ENCODE assay signal across 27 cellular contexts in the genomic region with DNA sequence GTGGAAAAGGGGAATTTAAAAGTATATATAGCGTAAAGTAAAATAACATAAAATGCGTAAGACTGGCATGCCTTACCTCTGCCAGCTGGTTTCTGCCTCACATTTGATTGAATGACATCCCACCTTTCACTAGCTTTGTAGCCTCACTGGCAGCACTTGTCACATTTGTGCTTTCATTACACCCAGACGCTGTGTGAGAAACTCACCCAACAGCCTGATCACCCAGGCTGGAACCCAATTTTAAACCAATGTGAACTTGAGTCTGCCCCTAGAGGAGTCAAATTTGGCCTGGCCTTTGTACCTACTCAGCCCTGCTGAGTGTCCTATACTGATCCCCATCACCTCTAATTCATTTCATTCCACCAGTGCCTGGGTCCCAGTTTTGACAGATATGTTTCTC. TPM values are rescaled to one million over a fixed set of nuclear protein-coding genes. Genes with fewer than 3 reads are reported as not detected.
"Had no signal": no experiment of that assay in that cellular context is flagged by ENCODE, and none has a peak within 500 bp of the region (broad histone marks: within the 10 kb centered on the region; RNA-seq: fewer than 3 reads in every experiment).

No MANE protein-coding gene starts in this region.

- H3K4me2 ChIP-seq: KMS-11, SK-N-SH had no signal

- H3K27me3 Mint-ChIP-seq: T-cell had no signal

- ATAC-seq: HepG2, Panc1, PC-3, T-cell had no signal

- H3K27ac ChIP-seq: KMS-11, RWPE1 had no signal

- H3K27ac Mint-ChIP-seq: T-cell had no signal

- DNase-seq: IMR-90, MM.1S, NCI-H1092 treated with DMSO at 0.1 percent for 48 hours, NCI-H1436, NCI-H187, NCI-H2029, NCI-H2081 treated with DMSO at 0.1 percent for 48 hours, NCI-H2171, NCI-H226, NCI-H446, NCI-H510A, NCI-H524 treated with DMSO at 0.1 percent for 48 hours, NCI-H69, NCI-H774, PC-3, SHP77, SK-N-SH, SW 1271, T-cell had no signal

- H3K4me3 Mint-ChIP-seq: T-cell had no signal

- H3K9me3 ChIP-seq: SK-N-SH had no signal

- H3K9ac ChIP-seq: KMS-11, SK-N-SH had no signal

RNA-seq across cellular contexts. Expression of a gene that starts 49.0 kb away (rescaled TPM):
- total RNA-seq: HT1080, IMR-90, M059J, OCI-LY7, PC-3, SK-MEL-5 had no signal
